15 cellular contexts compared by ENCODE assay signal in genomic region chr1:109148838-109149555, GRCh38. TPM values are rescaled to one million over a fixed set of nuclear protein-coding genes. Genes with fewer than 3 reads are reported as not detected.
DNase-seq lines count a peak whose midpoint lies in the region; ATAC-seq, FAIRE-seq and TF ChIP-seq lines count a peak whose summit lies in the region.
"Had no signal": no experiment of that assay in that cellular context is flagged by ENCODE, and none has a peak within 500 bp of the region (broad histone marks: within the 10 kb centered on the region; RNA-seq: fewer than 3 reads in every experiment).

No MANE protein-coding gene starts in this region.

- H3K4me3 ChIP-seq in pancreas (no peak overlapping the region), lower leg skin (ENCODE audit: low read depth, poor library complexity, severe bottlenecking) (no peak overlapping the region), dorsolateral prefrontal cortex (no peak overlapping the region)
- H3K4me3 ChIP-seq: adrenal gland, gastroesophageal sphincter had no signal

- H3K4me1 ChIP-seq in pancreas: peaks cover 50 to 63% (median 54%) of the 10 kb centered on the region in 3 donors

- DNase-seq in D341Med (ENCODE audit: low spot score) (peak; percentile 62), NCI-H69 (lab: John Stamatoyannopoulos, UW) (peak; percentile 91), epithelial cell of prostate (ENCODE audit: low read depth, low spot score) (peak; percentile 6), pancreas (no peak), lower leg skin (ENCODE audit: low spot score in 2 of 2) (no peak), dorsolateral prefrontal cortex (no peak)
- no peak for DNase-seq in stimulated activated naive CD4-positive, alpha-beta T cell treated with Interleukin-2 at 50 U/mL for 16 hours (lab: John Stamatoyannopoulos, UW)
- DNase-seq: activated CD8-positive, alpha-beta T cell treated with anti-CD3 and anti-CD28 coated beads, Interleukin-2, amount 10 ng/mL, durations not matched to agents 7 days and 5 days; GDM1; HFFc6; NCI-H2227 treated with DMSO at 0.1 percent for 48 hours; RPMI8226 had no signal

- FAIRE-seq in pancreas (lab: Jason Lieb, UNC): no peak

- TF ChIP-seq POLR2A in lower leg skin (IDR thresholded peaks at IDR 0.05): no peak

- H3K27me3 ChIP-seq in pancreas (no peaks in the 10 kb centered on the region), dorsolateral prefrontal cortex (no peaks in the 10 kb centered on the region)
- H3K27me3 ChIP-seq: adrenal gland, gastroesophageal sphincter had no signal

- intact Hi-C loops in pancreas (cut with DNase I): no loop called here
- intact Hi-C loops in lower leg skin (cut with DNase I; ENCODE audit: low total_unique reads): no loop called here
- intact Hi-C loops in dorsolateral prefrontal cortex (cut with DNase I): no loop called here

- H3K9me3 ChIP-seq in pancreas: no peaks in the 10 kb centered on the region
- H3K9me3 ChIP-seq: adrenal gland, gastroesophageal sphincter had no signal

- WGBS in pancreas, 2 donors: 26 to 30% methylated on average over 10 of the region's 10 CpGs
- 62 to 74% methylated on average over 10 of the region's 10 CpGs for whole genome bisulfite sequencing in lower leg skin, 2 donors

- no peak overlapping the region for H3K27ac ChIP-seq in epithelial cell of prostate
- peak overlapping the region; percentile 27 to 91 (median 83) for H3K27ac ChIP-seq in pancreas
- peak overlapping the region in 6 of 59 donors; percentile 1 to 36 (median 8) for H3K27ac ChIP-seq in dorsolateral prefrontal cortex
- H3K27ac ChIP-seq: gastroesophageal sphincter had no signal

- H3K36me3 ChIP-seq in pancreas: no peaks in the 10 kb centered on the region
- H3K36me3 ChIP-seq: adrenal gland, gastroesophageal sphincter had no signal

- TF ChIP-seq CTCF in pancreas (IDR thresholded peaks at IDR 0.05) (no peak), lower leg skin (IDR thresholded peaks at IDR 0.05) (no peak), dorsolateral prefrontal cortex (IDR thresholded peaks at IDR 0.05 in 54 of 56, conservative IDR thresholded peaks at IDR 0.05 in 2 of 56; ENCODE audit: low read depth in 1 of 56, partially characterized antibody in 56 of 56) (no peak)

- ATAC-seq in pancreas (peak in 1 of 4 donors; percentile 2), GM18909 (IDR thresholded peaks at IDR 0.05; ENCODE audit: poor library complexity, unreplicated experiment) (no peak)
- ATAC-seq: activated CD8-positive, alpha-beta T cell treated with anti-CD3 and anti-CD28 coated beads, Interleukin-2, amount 10 ng/mL, durations not matched to agents 7 days and 5 days; gastroesophageal sphincter had no signal

RNA-seq across cellular contexts. Expression of gene ELAPOR1, which starts 35.1 kb away (rescaled TPM):
- total RNA-seq in pancreas (100 to 1,000 TPM; 106 to 186 (median 155) TPM), lower leg skin (10 to 100 TPM; 16.4 to 60.0 (median 33.9) TPM), dorsolateral prefrontal cortex (10 to 100 TPM; 19.9 to 67.6 (median 43.1) TPM)
- 10 to 100 TPM; 46.9 to 82.8 TPM for polyA plus RNA-seq in pancreas

RNA-seq across cellular contexts. Expression of gene TMEM167B, which starts 58.4 kb away (rescaled TPM):
- 10 to 100 TPM; 15.9 to 25.7 (median 18.8) TPM for total RNA-seq in pancreas
- polyA plus RNA-seq in pancreas: 10 to 100 TPM in 1 of 2 donors, 1 to 10 TPM in 1; 6.4 to 15.7 TPM
- 10 to 100 TPM; 24.8 to 52.3 (median 34.3) TPM for total RNA-seq in lower leg skin
- total RNA-seq in dorsolateral prefrontal cortex: 10 to 100 TPM; 38.9 to 69.5 (median 53.9) TPM

Comparison
In these comparisons a context has a peak if more than half of its experiments do, and no peak if none do; other contexts are left out.
1. DNase-seq: peak in D341Med (single experiment), NCI-H69 (single experiment) and epithelial cell of prostate (single experiment); none in pancreas (0 of 6), lower leg skin (0 of 2), dorsolateral prefrontal cortex (0 of 10) and stimulated activated naive CD4-positive, alpha-beta T cell treated with Interleukin-2 at 50 U/mL for 16 hours (single experiment).